In the genomic region with DNA sequence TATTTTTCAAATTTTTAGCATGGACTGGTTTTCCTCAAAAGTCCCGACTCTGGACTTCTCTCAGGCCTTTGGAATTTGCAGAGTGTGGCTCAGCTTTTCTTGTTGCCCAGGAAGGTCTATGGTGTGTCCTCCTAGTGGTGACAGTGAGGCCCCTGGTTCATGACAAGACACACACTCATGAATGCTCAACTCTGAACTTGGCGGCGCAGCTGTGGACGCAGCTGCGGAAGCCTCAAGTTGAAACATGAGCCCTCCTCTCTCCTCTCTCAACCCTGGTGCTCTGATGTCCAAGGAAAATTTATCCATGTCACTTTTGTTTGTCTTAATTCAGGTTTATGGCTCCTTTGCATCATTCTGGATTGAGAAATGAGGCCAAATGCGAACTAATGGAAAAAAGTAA, we compare ENCODE assay signal across 15 cellular contexts.
DNase-seq lines count a peak whose midpoint lies in the region; ATAC-seq and TF ChIP-seq lines count a peak whose summit lies in the region.
"Had no signal": no experiment of that assay in that cellular context is flagged by ENCODE, and none has a peak within 500 bp of the region (broad histone marks: within the 10 kb centered on the region; RNA-seq: fewer than 3 reads in every experiment).

No MANE protein-coding gene starts in this region.

- WGBS in hepatocyte (ENCODE audit: low lambda C conversion rate, missing lambda C conversion rate) = 71% methylated on average over 6 of the region's 6 CpGs

- H3K79me2 ChIP-seq in DND-41 (ENCODE audit: insufficient read depth, low read length) = no peaks in the 10 kb centered on the region
- no peaks in the 10 kb centered on the region for H3K79me2 ChIP-seq in hepatocyte

- peaks cover 41% of the 10 kb centered on the region for H3K4me1 Mint-ChIP-seq in nephron progenitor cell
- H3K4me1 Mint-ChIP-seq in naive thymus-derived CD8-positive, alpha-beta T cell = no peaks in the 10 kb centered on the region

- POLR2A ChIA-PET in naive thymus-derived CD8-positive, alpha-beta T cell (lab: Charles Lee) = no interaction called here

- H3K4me3 Mint-ChIP-seq in nephron progenitor cell = peak overlapping the region; percentile 26
- no peak overlapping the region for H3K4me3 Mint-ChIP-seq in naive thymus-derived CD8-positive, alpha-beta T cell
- H3K4me3 Mint-ChIP-seq: WTC11 had no signal

- H3K27me3 ChIP-seq in DND-41 (ENCODE audit: insufficient read depth, low read length, poor library complexity) (peaks cover 7% of the 10 kb centered on the region), brain microvascular endothelial cell (replicated peaks) (no peaks in the 10 kb centered on the region), hepatocyte (no peaks in the 10 kb centered on the region)
- H3K27me3 ChIP-seq: cardiac muscle cell, tibial artery had no signal

- H3K4me1 ChIP-seq in DND-41 (ENCODE audit: insufficient read depth, low read length) = no peaks in the 10 kb centered on the region
- no peaks in the 10 kb centered on the region for H3K4me1 ChIP-seq in hepatocyte (ENCODE audit: insufficient read depth)
- H3K4me1 ChIP-seq: tibial artery had no signal

- H4K20me1 ChIP-seq in DND-41 (ENCODE audit: insufficient read depth, low read length) (no peaks in the 10 kb centered on the region), hepatocyte (ENCODE audit: insufficient read depth, poor library complexity, severe bottlenecking) (no peaks in the 10 kb centered on the region)

- in situ Hi-C loops in brain microvascular endothelial cell (cut with HindIII; ENCODE audit: low pct_ligation_motif_present, low sequenced_read_pairs) = no loop called here

- H3K4me3 ChIP-seq in DND-41 (ENCODE audit: low read depth in 1 of 2, low read length in 2 of 2) (no peak overlapping the region), brain microvascular endothelial cell (ENCODE audit: low read depth, low read length) (no peak overlapping the region), hepatocyte (no peak overlapping the region)
- H3K4me3 ChIP-seq: cardiac muscle cell, tibial artery had no signal

- H3K27me3 Mint-ChIP-seq in nephron progenitor cell (ENCODE audit: low read depth, poor library complexity) = peaks cover 11% of the 10 kb centered on the region
- peaks cover 2 to 12% (median 9%) of the 10 kb centered on the region in 5 donors for H3K27me3 Mint-ChIP-seq in naive thymus-derived CD8-positive, alpha-beta T cell

- TF ChIP-seq CTCF in DND-41 (IDR thresholded peaks at IDR 0.05; ENCODE audit: borderline replicate concordance, extremely low read depth, low read length, poor library complexity, severe bottlenecking) (peak; percentile 26), brain microvascular endothelial cell (IDR thresholded peaks at IDR 0.05; ENCODE audit: low read depth, low read length, missing control alignments) (peak; percentile 45), nephron progenitor cell (IDR thresholded peaks at IDR 0.05) (peak; percentile 24), hepatocyte (IDR thresholded peaks at IDR 0.05; ENCODE audit: poor library complexity) (no peak)

- H3K36me3 Mint-ChIP-seq in nephron progenitor cell (ENCODE audit: low read depth) = no peaks in the 10 kb centered on the region
- H3K36me3 Mint-ChIP-seq in naive thymus-derived CD8-positive, alpha-beta T cell = no peaks in the 10 kb centered on the region

- H3K27ac Mint-ChIP-seq in nephron progenitor cell = peak overlapping the region; percentile 70
- H3K27ac Mint-ChIP-seq in naive thymus-derived CD8-positive, alpha-beta T cell = no peak overlapping the region

- H3K4me2 ChIP-seq in DND-41 (ENCODE audit: insufficient read depth, low read length) (no peak overlapping the region), hepatocyte (no peak overlapping the region)

- no peak overlapping the region for H3K9ac ChIP-seq in DND-41 (ENCODE audit: low read depth, low read length)

- no peaks in the 10 kb centered on the region for H3K36me3 ChIP-seq in DND-41 (ENCODE audit: insufficient read depth, low read length)
- no peaks in the 10 kb centered on the region for H3K36me3 ChIP-seq in brain microvascular endothelial cell (replicated peaks)
- no peaks in the 10 kb centered on the region for H3K36me3 ChIP-seq in hepatocyte (replicated peaks; ENCODE audit: insufficient read depth, low read depth)
- H3K36me3 ChIP-seq: cardiac muscle cell, tibial artery had no signal

- H3K9me3 Mint-ChIP-seq in nephron progenitor cell = peaks cover 4% of the 10 kb centered on the region
- H3K9me3 Mint-ChIP-seq in naive thymus-derived CD8-positive, alpha-beta T cell = peaks cover 0 to 10% (median 2%) of the 10 kb centered on the region in 9 donors

- DNase-seq in DND-41 (no peak), HT-29 (ENCODE audit: low spot score) (peak; percentile 14), brain microvascular endothelial cell (no peak), nephron progenitor cell (peak; percentile 33), AG08396 (ENCODE audit: low spot score) (no peak), AG08395 (ENCODE audit: low spot score) (no peak), hepatocyte (ENCODE audit: low spot score) (no peak)
- DNase-seq in naive thymus-derived CD8-positive, alpha-beta T cell = no peak
- DNase-seq: activated naive CD4-positive, alpha-beta T cell treated with Interleukin-2 at 50 U/mL for 16 hours; C1 segment of cervical spinal cord; kidney glomerular epithelial cell; tibial artery had no signal

- H3K9me3 ChIP-seq in DND-41 (ENCODE audit: insufficient read depth, low read length, severe bottlenecking) (no peaks in the 10 kb centered on the region), hepatocyte (ENCODE audit: low read depth) (no peaks in the 10 kb centered on the region)

- H3K9me2 ChIP-seq in hepatocyte (replicated peaks; ENCODE audit: insufficient read depth) = no peaks in the 10 kb centered on the region

- H3K27ac ChIP-seq in DND-41 (ENCODE audit: low read length) = no peak overlapping the region
- H3K27ac ChIP-seq in brain microvascular endothelial cell = no peak overlapping the region
- no peak overlapping the region for H3K27ac ChIP-seq in hepatocyte
- H3K27ac ChIP-seq: cardiac muscle cell, HL-60, tibial artery had no signal

- ATAC-seq in DND-41 (ENCODE audit: insufficient read depth, low read depth) = peak; percentile 45; the same call in 2 of the 3 replicates
- ATAC-seq in naive thymus-derived CD8-positive, alpha-beta T cell = no peak
- ATAC-seq: WTC11 had no signal

- H2AFZ ChIP-seq in DND-41 (ENCODE audit: low read depth, low read length) (no peak overlapping the region), hepatocyte (no peak overlapping the region)

Comparison
In these comparisons a context has a peak if more than half of its experiments do, and no peak if none do; other contexts are left out.
1. DNase-seq: peak in HT-29 (single experiment) and nephron progenitor cell (single experiment); none in DND-41 (single experiment), brain microvascular endothelial cell (single experiment), AG08396 (single experiment), AG08395 (single experiment), hepatocyte (single experiment) and naive thymus-derived CD8-positive, alpha-beta T cell (0 of 10).